3 cellular contexts compared by ENCODE assay signal in the genomic region with DNA sequence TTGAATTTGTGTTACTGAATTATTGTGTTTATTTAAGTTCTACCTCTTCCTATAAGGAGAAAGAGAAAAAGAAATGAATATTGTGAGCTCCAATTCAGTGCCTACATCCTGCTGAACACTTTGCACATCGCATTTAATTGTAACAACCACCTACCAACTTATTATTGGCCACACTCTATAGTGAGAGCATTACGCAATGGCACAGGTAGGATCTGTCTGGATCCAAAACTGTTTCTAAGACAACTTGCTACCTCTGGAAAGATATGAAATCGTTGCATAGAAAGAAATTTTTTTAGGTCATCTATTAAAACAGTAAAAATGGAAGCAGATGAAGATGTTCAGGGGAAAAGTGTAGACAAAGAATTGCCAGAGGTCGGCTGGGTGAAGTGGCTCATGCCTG.
TF ChIP-seq lines count a peak whose summit lies in the region.

No MANE protein-coding gene starts in this region.

TF ChIP-seq in A549, 52 proteins besides CTCF, POLR2A, EP300 and RAD21:
- TF ChIP-seq NPAS2 (CRISPR knock-in tag; IDR thresholded peaks at IDR 0.05; ENCODE audit: borderline replicate concordance) (no peak), CEBPB (IDR thresholded peaks at IDR 0.05) (peak; percentile 38 to 51; a peak in 3 of 4 replicates), RCOR1 (IDR thresholded peaks at IDR 0.05; ENCODE audit: low read depth, low read length) (no peak)

TF ChIP-seq in IMR-90, 13 proteins besides CTCF, POLR2A, EP300 and RAD21:
- TF ChIP-seq CHD1 (IDR thresholded peaks at IDR 0.05; ENCODE audit: low read depth, low read length) (no peak), CEBPB (IDR thresholded peaks at IDR 0.05; ENCODE audit: low read depth, low read length) (peak; percentile 80)

TF ChIP-seq in H1, 55 proteins besides CTCF, POLR2A, EP300 and RAD21:
- peak; percentile 65; the same call in 1 of the 2 replicates for TF ChIP-seq CEBPB (IDR thresholded peaks at IDR 0.05; ENCODE audit: low read depth, low read length)
- TF ChIP-seq, protein P1, sequence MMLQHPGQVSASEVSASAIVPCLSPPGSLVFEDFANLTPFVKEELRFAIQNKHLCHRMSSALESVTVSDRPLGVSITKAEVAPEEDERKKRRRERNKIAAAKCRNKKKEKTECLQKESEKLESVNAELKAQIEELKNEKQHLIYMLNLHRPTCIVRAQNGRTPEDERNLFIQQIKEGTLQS (IDR thresholded peaks at IDR 0.05; ENCODE audit: insufficient read depth, low read depth, low read length): no peak
